Comparison of ENCODE assay signal across 8 cellular contexts in the genomic region with DNA sequence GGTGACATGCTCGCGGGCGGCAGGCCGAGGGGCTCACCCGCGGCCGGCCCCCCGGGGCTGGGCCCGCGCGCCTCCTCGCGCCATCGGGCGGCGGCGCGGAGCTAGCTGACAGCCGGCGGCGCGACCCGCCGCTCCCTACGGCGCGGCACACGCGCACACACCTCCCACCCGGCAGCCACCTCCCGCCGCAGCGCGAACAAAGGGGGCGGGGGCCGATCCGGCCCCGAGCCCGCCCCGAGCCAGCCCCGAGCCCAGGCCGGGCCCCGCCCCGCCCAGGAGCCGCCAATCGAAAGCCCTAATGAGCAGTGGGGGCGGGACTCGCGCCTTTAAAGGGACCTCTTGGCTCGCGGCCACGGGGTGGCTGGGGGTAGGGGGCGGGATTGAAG. TPM values are rescaled to one million over a fixed set of nuclear protein-coding genes. Genes with fewer than 3 reads are reported as not detected.
DNase-seq lines count a peak whose midpoint lies in the region; ATAC-seq and TF ChIP-seq lines count a peak whose summit lies in the region.

KIF21B (minus strand) TSS at position 198 of the 386 bp plus-strand sequence. CDS start 331 bp downstream, outside the sequence.

- peak; percentile 54 for DNase-seq in Caki2 (ENCODE audit: low read depth)
- DNase-seq in PC-9 = peak; percentile 36 to 85
- peak; percentile 93 to 95 for DNase-seq in activated T-cell treated with anti-CD3 and anti-CD28 coated beads, Interleukin-2, amount 50 U/mL, for 72 hours
- DNase-seq in fibroblast of pulmonary artery (ENCODE audit: low read depth) = peak; percentile 46
- DNase-seq in neural crest cell (ENCODE audit: low read depth, low spot score) = peak; percentile 85

- no peaks in the 10 kb centered on the region for H3K9me3 Mint-ChIP-seq in activated T-cell treated with anti-CD3 and anti-CD28 coated beads, Interleukin-2, amount 50 U/mL, for 72 hours
- H3K9me3 Mint-ChIP-seq in neural crest cell = no peaks in the 10 kb centered on the region

- H2AFZ ChIP-seq in PC-9 = no peak within 1 kb of the TSS

- TF ChIP-seq CTCF in PC-9 (conservative IDR thresholded peaks at IDR 0.05) (no peak), fibroblast of pulmonary artery (IDR thresholded peaks at IDR 0.05; ENCODE audit: low read length, missing control alignments) (no peak), neural crest cell (conservative IDR thresholded peaks at IDR 0.05) (no peak)

- ATAC-seq in GM21360 (IDR thresholded peaks at IDR 0.05; ENCODE audit: unreplicated experiment) = peak; percentile 54
- ATAC-seq in activated T-cell treated with anti-CD3 and anti-CD28 coated beads, Interleukin-2, amount 50 U/mL, for 72 hours (replicated peaks in 1 of 2) = peak; percentile 73 to 76

- no peaks in the 10 kb centered on the region for H3K79me2 ChIP-seq in PC-9 (ENCODE audit: low read depth)

- POLR2A ChIA-PET in PC-9 (lab: Charles Lee; ENCODE audit: unreplicated experiment) = no interaction called here

- no peaks in the 10 kb centered on the region for H4K20me1 ChIP-seq in PC-9 (ENCODE audit: insufficient read depth)

- H3K27me3 ChIP-seq in HUES48 (ENCODE audit: control insufficient read depth, insufficient read depth, low read length) = peaks cover 7% of the 10 kb centered on the region
- H3K27me3 ChIP-seq in PC-9 (ENCODE audit: insufficient read depth, low read depth) = no peaks in the 10 kb centered on the region
- H3K27me3 ChIP-seq in subcutaneous abdominal adipose tissue (ENCODE audit: control insufficient read depth in 5 of 5, insufficient read depth in 4 of 5, low read length in 5 of 5) = peaks cover 0 to 14% (median 4%) of the 10 kb centered on the region in 5 donors

- H3K36me3 ChIP-seq in HUES48 (ENCODE audit: control insufficient read depth, insufficient read depth, low read length) (no peaks in the 10 kb centered on the region), PC-9 (ENCODE audit: low read depth) (no peaks in the 10 kb centered on the region), subcutaneous abdominal adipose tissue (ENCODE audit: control insufficient read depth in 5 of 5, insufficient read depth in 5 of 5, low read length in 5 of 5) (no peaks in the 10 kb centered on the region)

- H3K36me3 Mint-ChIP-seq in activated T-cell treated with anti-CD3 and anti-CD28 coated beads, Interleukin-2, amount 50 U/mL, for 72 hours (ENCODE audit: insufficient read depth in 2 of 2) = peaks cover 7 to 11% of the 10 kb centered on the region in 2 donors
- no peaks in the 10 kb centered on the region for H3K36me3 Mint-ChIP-seq in neural crest cell (ENCODE audit: low read depth)

- H3K9ac ChIP-seq in HUES48 (ENCODE audit: low read depth, low read length) (no peak within 1 kb of the TSS), subcutaneous abdominal adipose tissue (ENCODE audit: low read length in 5 of 5) (peak within 1 kb of the TSS in 3 of 5 donors; percentile 45 to 66 (median 54))

- CTCF ChIA-PET in PC-9 (lab: Charles Lee) = no interaction called here

- no TSS peak for BruUV-seq in PC-9 (replicated peaks; lab: Mats Ljungman, UMichigan)

- peak within 1 kb of the TSS; percentile 86 for H3K4me2 ChIP-seq in PC-9

- peaks cover 19% of the 10 kb centered on the region; the same call in 1 of the 2 replicates for H3F3A ChIP-seq in PC-9 (ENCODE audit: insufficient read depth, low read depth)

- H3K4me1 ChIP-seq in HUES48 (ENCODE audit: control insufficient read depth, insufficient read depth, low read length) (peaks cover 47% of the 10 kb centered on the region), PC-9 (replicated peaks; ENCODE audit: insufficient read depth) (peaks cover 37% of the 10 kb centered on the region), subcutaneous abdominal adipose tissue (ENCODE audit: control insufficient read depth in 5 of 5, insufficient read depth in 5 of 5, low read length in 5 of 5) (peaks cover 0 to 74% (median 35%) of the 10 kb centered on the region in 5 donors)

- peak within 1 kb of the TSS; percentile 87 to 98 for H3K4me3 Mint-ChIP-seq in activated T-cell treated with anti-CD3 and anti-CD28 coated beads, Interleukin-2, amount 50 U/mL, for 72 hours
- peak within 1 kb of the TSS; percentile 91 for H3K4me3 Mint-ChIP-seq in neural crest cell

- in situ Hi-C loops in Caki2 (cut with HindIII; ENCODE audit: low pct_unique_long_range_greater_than_20kb, low sequenced_read_pairs) = no loop called here

- H3K4me3 ChIP-seq in HUES48 (ENCODE audit: low read depth, low read length) = peak within 1 kb of the TSS; percentile 68
- peak within 1 kb of the TSS; percentile 58 for H3K4me3 ChIP-seq in PC-9
- peak within 1 kb of the TSS; percentile 50 for H3K4me3 ChIP-seq in fibroblast of pulmonary artery (replicated peaks; ENCODE audit: low read depth, low read length)
- peak within 1 kb of the TSS; percentile 33 to 66 (median 53) for H3K4me3 ChIP-seq in subcutaneous abdominal adipose tissue (ENCODE audit: low read depth in 1 of 5, low read length in 5 of 5)

- H3K27me3 Mint-ChIP-seq in activated T-cell treated with anti-CD3 and anti-CD28 coated beads, Interleukin-2, amount 50 U/mL, for 72 hours (ENCODE audit: low read depth) = no peaks in the 10 kb centered on the region
- H3K27me3 Mint-ChIP-seq in neural crest cell (ENCODE audit: low read depth) = peaks cover 7% of the 10 kb centered on the region

- H3K27ac Mint-ChIP-seq in activated T-cell treated with anti-CD3 and anti-CD28 coated beads, Interleukin-2, amount 50 U/mL, for 72 hours = peak within 1 kb of the TSS; percentile 21
- H3K27ac Mint-ChIP-seq in neural crest cell (ENCODE audit: unreplicated experiment) = peak within 1 kb of the TSS; percentile 20

- H3K9me2 ChIP-seq in PC-9 (ENCODE audit: insufficient read depth) = no peaks in the 10 kb centered on the region

- H3K9me3 ChIP-seq in HUES48 (ENCODE audit: control insufficient read depth, insufficient read depth, low read length) = no peaks in the 10 kb centered on the region
- no peaks in the 10 kb centered on the region for H3K9me3 ChIP-seq in PC-9 (ENCODE audit: insufficient read depth, low read depth)
- H3K9me3 ChIP-seq in subcutaneous abdominal adipose tissue (ENCODE audit: control insufficient read depth in 5 of 5, low read length in 5 of 5) = no peaks in the 10 kb centered on the region

- intact Hi-C loops in PC-9 (cut with micrococcal nuclease; ENCODE audit: unreplicated experiment) = no loop called here

- H3K27ac ChIP-seq in HUES48 (ENCODE audit: low read depth, low read length) (no peak within 1 kb of the TSS), PC-9 (no peak within 1 kb of the TSS), subcutaneous abdominal adipose tissue (ENCODE audit: low read depth, low read length) (no peak within 1 kb of the TSS)

- H3K4me1 Mint-ChIP-seq in activated T-cell treated with anti-CD3 and anti-CD28 coated beads, Interleukin-2, amount 50 U/mL, for 72 hours (ENCODE audit: low read depth) = peaks cover 83% of the 10 kb centered on the region
- H3K4me1 Mint-ChIP-seq in neural crest cell = peaks cover 67% of the 10 kb centered on the region

RNA-seq across cellular contexts. Expression of gene KIF21B, which starts in this region (rescaled TPM):
- 0.14 TPM in 1 of 2 replicates, not detected in the other for total RNA-seq in Caki2 (2014; rRNA removed; shearing (Covaris generic); ENCODE audit: low replicate concordance)
- total RNA-seq in PC-9 (2021) (1.9 and 3.7 TPM in 2 replicates), neural crest cell (28.1 and 28.9 TPM in 2 replicates)
- 100 to 1,000 TPM in 1 of 2 donors, 10 to 100 TPM in 1; 91.7 to 101 TPM for total RNA-seq in activated T-cell treated with anti-CD3 and anti-CD28 coated beads, Interleukin-2, amount 50 U/mL, for 72 hours

Comparison
In these comparisons a context has a peak if more than half of its experiments do, and no peak if none do; other contexts are left out.
1. Peak in DNase-seq in Caki2; RNA of the gene not detected or under 1 TPM.